ENCODE assay signal across 1 cellular context in the genomic region with DNA sequence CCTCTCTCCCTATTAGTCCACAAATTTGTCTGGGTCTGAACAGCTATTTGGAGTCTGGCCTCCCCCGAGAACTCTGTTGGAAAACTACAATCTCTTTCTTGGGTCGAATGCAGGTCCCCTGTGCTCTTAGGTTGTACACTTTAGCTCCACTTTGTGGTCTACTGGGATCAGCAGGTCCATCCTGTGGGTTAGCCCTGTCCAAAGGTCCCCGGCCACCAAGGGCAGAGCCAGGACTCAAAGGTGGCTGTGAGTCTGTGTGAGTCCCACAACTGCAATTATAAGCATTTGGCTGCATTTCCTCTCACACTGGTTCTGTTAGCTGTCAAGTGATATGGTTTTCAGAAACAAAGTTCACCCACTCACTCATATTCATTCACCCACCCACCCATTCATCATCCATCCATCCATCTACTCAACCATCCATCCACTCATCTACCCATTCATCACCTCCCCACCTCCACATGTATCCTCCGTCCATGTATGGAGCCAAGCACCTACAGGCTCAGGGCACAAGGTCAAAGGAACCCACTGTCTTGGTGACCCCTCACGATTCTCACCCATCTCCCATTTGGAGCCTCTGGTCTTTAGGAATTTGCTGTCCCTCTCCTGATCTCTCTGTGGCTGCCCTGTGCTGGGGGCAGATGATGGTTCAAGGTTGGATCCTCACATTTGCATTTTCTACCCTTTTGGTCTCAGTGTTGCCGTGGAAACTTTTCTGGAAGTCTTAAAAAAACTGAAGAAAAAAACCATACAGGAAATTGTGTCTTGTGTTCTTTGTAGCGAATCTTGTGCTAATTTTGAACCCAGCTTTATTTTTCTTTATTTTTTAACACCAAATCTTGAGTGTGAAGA.
TF ChIP-seq lines count a peak whose summit lies in the region.

No MANE protein-coding gene starts in this region.

TF ChIP-seq in GM12878, 131 proteins besides CTCF, POLR2A, EP300 and RAD21 (continued from another document):
- TF ChIP-seq SRF (IDR thresholded peaks at IDR 0.05; ENCODE audit: low read depth in 2 of 2, low read length in 2 of 2): no peak
- no peak for TF ChIP-seq SREBF1 (IDR thresholded peaks at IDR 0.05; ENCODE audit: low read length)
- TF ChIP-seq BACH1 (IDR thresholded peaks at IDR 0.05; ENCODE audit: borderline replicate concordance): no peak
- TF ChIP-seq ZBTB40 (IDR thresholded peaks at IDR 0.05; ENCODE audit: borderline replicate concordance): peak; percentile 29; the same call in 1 of the 2 replicates
- no peak for TF ChIP-seq TARDBP (IDR thresholded peaks at IDR 0.05; ENCODE audit: borderline replicate concordance)
- peak; percentile 74; the same call in 1 of the 2 replicates for TF ChIP-seq MEF2A (IDR thresholded peaks at IDR 0.05; ENCODE audit: insufficient read depth, low read depth, low read length)
- no peak for TF ChIP-seq JUNB (IDR thresholded peaks at IDR 0.05)
- no peak for TF ChIP-seq WRNIP1 (IDR thresholded peaks at IDR 0.05; ENCODE audit: borderline replicate concordance, low read depth, low read length)
- TF ChIP-seq SP1 (IDR thresholded peaks at IDR 0.05; ENCODE audit: low read depth, low read length): no peak
- peak; percentile 68 for TF ChIP-seq HDGF (IDR thresholded peaks at IDR 0.05)
- TF ChIP-seq ZNF384 (IDR thresholded peaks at IDR 0.05; ENCODE audit: borderline replicate concordance, low read depth, low read length): peak; percentile 65; the same call in 1 of the 2 replicates
- TF ChIP-seq TBL1XR1 (IDR thresholded peaks at IDR 0.05; ENCODE audit: low read depth, low read length): 0 out of 2 replicates have a peak, but pooled peaks have one; percentile 32
